ENCODE assay signal across 8 cellular contexts in genomic region chr6:27871919-27872633, GRCh38. TPM values are rescaled to one million over a fixed set of nuclear protein-coding genes. Genes with fewer than 3 reads are reported as not detected.
DNase-seq lines count a peak whose midpoint lies in the region; FAIRE-seq and TF ChIP-seq lines count a peak whose summit lies in the region.

No MANE protein-coding gene starts in this region.

- DNase-seq in COR-L47 (lab: John Stamatoyannopoulos, UW) (peak; percentile 95), GM20000 (ENCODE audit: low spot score) (peak; percentile 86), HTR-8/SVneo (ENCODE audit: insufficient read length, low spot score) (peak; percentile 93), OCI-M2 (lab: John Stamatoyannopoulos, UW; ENCODE audit: unreplicated experiment) (peak; percentile 97), fibroblast of the aortic adventitia (ENCODE audit: low read depth) (peak; percentile 99), tibial nerve (ENCODE audit: low spot score in 2 of 2) (peak in 1 of 2 donors; percentile 81)
- DNase-seq in activated T-helper 9 cell treated with anti-CD3 and anti-CD28 coated beads, Interleukin-2, amount 50 U/mL, for 16 hours (ENCODE audit: low read depth), result peak; percentile 56

- 3% methylated on average over 43 to 47 of the region's 50 CpGs for WGBS in tibial nerve, 2 donors

- peak overlapping the region; percentile 75 for H3K4me3 ChIP-seq in fibroblast of the aortic adventitia (ENCODE audit: low read depth, low read length)
- peak overlapping the region; percentile 66 for H3K4me3 ChIP-seq in neuron (ENCODE audit: low read length)
- peak overlapping the region; percentile 38 to 59 (median 50) for H3K4me3 ChIP-seq in tibial nerve

- H3K36me3 ChIP-seq in neuron (ENCODE audit: insufficient read depth, low read length) (no peaks in the 10 kb centered on the region), tibial nerve (no peaks in the 10 kb centered on the region)

- TF ChIP-seq CTCF in GM20000 (IDR thresholded peaks at IDR 0.05; ENCODE audit: extremely low read depth, missing control alignments) (no peak), fibroblast of the aortic adventitia (IDR thresholded peaks at IDR 0.05; ENCODE audit: insufficient read depth, low read length) (no peak), tibial nerve (IDR thresholded peaks at IDR 0.05) (no peak)

- H3K27ac ChIP-seq in tibial nerve, result peak overlapping the region in 3 of 4 donors; percentile 72 to 79 (median 78)

- H3K27me3 ChIP-seq in neuron (ENCODE audit: insufficient read depth, low read length), result no peaks in the 10 kb centered on the region
- peaks cover 0 to 81% of the 10 kb centered on the region in 2 donors for H3K27me3 ChIP-seq in tibial nerve

- FAIRE-seq in HTR-8/SVneo (lab: Jason Lieb, UNC), result no peak

- H3K4me1 ChIP-seq in neuron (ENCODE audit: insufficient read depth, low read length) (peaks cover 8% of the 10 kb centered on the region), tibial nerve (peaks cover 0 to 35% (median 7%) of the 10 kb centered on the region in 4 donors)

- H3K9me3 ChIP-seq in neuron (ENCODE audit: low read length) (no peaks in the 10 kb centered on the region), tibial nerve (no peaks in the 10 kb centered on the region)

- TF ChIP-seq POLR2A in tibial nerve (IDR thresholded peaks at IDR 0.05), result peak; percentile 76 to 81

- peak in 1 of 2 donors; percentile 81 for TF ChIP-seq EP300 in tibial nerve (IDR thresholded peaks at IDR 0.05)

- peak overlapping the region; percentile 30 for H2AFZ ChIP-seq in neuron (ENCODE audit: low read depth, low read length)

RNA-seq across cellular contexts. Expression of gene OR2B2, which starts 40.1 kb away (rescaled TPM):
- total RNA-seq in fibroblast of the aortic adventitia (ENCODE audit: low replicate concordance) (not detected in 2 replicates), tibial nerve (not detected)
